ENCODE assay signal across 1 cellular context in the genomic region with DNA sequence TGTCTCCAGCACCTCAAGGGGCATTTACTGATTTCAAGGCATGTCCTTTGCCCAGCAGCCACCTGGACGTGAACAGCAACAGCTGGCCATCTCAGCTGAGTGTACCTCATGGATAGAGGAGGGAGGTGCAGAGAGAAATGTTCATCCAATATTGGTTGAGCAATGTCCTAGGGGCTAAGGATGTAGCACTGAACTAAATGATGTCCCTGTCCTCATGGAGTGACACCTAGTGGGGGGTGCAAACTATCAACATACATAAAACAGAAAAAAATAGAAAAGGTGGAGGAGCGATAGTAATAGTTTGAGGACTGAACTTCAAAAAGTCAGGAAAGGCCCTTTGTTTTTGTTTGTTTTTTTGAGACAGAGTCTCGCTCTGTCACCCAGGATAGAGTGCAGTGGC.
A peak's percentile ranks its signal among the peaks of the same experiment; 100 is the strongest.
TF ChIP-seq lines count a peak whose summit lies in the region.

No MANE protein-coding gene starts in this region.

TF ChIP-seq in HepG2, 621 proteins besides CTCF, POLR2A, EP300 and RAD21:
- no peak for TF ChIP-seq ZNF207 (IDR thresholded peaks at IDR 0.05; ENCODE audit: borderline replicate concordance)
- TF ChIP-seq FOXA1 (IDR thresholded peaks at IDR 0.05) = no peak
- TF ChIP-seq FOXA1 (CRISPR knock-in tag; IDR thresholded peaks at IDR 0.05) = peak; percentile 26; the same call in 1 of the 2 replicates
- TF ChIP-seq KDM4B (CRISPR knock-in tag; IDR thresholded peaks at IDR 0.05) = no peak
- TF ChIP-seq NFKBIZ (CRISPR knock-in tag; IDR thresholded peaks at IDR 0.05) = no peak
- no peak for TF ChIP-seq MEF2D (CRISPR knock-in tag; IDR thresholded peaks at IDR 0.05)
- TF ChIP-seq, protein P1, sequence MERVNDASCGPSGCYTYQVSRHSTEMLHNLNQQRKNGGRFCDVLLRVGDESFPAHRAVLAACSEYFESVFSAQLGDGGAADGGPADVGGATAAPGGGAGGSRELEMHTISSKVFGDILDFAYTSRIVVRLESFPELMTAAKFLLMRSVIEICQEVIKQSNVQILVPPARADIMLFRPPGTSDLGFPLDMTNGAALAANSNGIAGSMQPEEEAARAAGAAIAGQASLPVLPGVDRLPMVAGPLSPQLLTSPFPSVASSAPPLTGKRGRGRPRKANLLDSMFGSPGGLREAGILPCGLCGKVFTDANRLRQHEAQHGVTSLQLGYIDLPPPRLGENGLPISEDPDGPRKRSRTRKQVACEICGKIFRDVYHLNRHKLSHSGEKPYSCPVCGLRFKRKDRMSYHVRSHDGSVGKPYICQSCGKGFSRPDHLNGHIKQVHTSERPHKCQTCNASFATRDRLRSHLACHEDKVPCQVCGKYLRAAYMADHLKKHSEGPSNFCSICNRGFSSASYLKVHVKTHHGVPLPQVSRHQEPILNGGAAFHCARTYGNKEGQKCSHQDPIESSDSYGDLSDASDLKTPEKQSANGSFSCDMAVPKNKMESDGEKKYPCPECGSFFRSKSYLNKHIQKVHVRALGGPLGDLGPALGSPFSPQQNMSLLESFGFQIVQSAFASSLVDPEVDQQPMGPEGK (CRISPR knock-in tag; IDR thresholded peaks at IDR 0.05) = peak; percentile 40; the same call in 1 of the 2 replicates
- TF ChIP-seq ARHGAP35 (CRISPR knock-in tag; IDR thresholded peaks at IDR 0.05; ENCODE audit: borderline replicate concordance) = no peak
- TF ChIP-seq STAG1 (CRISPR knock-in tag; IDR thresholded peaks at IDR 0.05) = peak; percentile 15; the same call in 1 of the 2 replicates
- no peak for TF ChIP-seq SMARCE1 (IDR thresholded peaks at IDR 0.05; ENCODE audit: borderline replicate concordance)
- TF ChIP-seq ZFP36L1 (CRISPR knock-in tag; IDR thresholded peaks at IDR 0.05) = no peak
- TF ChIP-seq NFAT5 (CRISPR knock-in tag; IDR thresholded peaks at IDR 0.05) = no peak
- TF ChIP-seq YY1 (IDR thresholded peaks at IDR 0.05; ENCODE audit: insufficient read depth, insufficient replicate concordance, low read depth, low read length) = no peak
- TF ChIP-seq SMC3 (IDR thresholded peaks at IDR 0.05; ENCODE audit: low read length) = peak; percentile 3; the same call in 1 of the 2 replicates
- no peak for TF ChIP-seq NKX3-1 (CRISPR knock-in tag; IDR thresholded peaks at IDR 0.05)
- peak; percentile 80 for TF ChIP-seq CEBPG (CRISPR knock-in tag; IDR thresholded peaks at IDR 0.05)
- TF ChIP-seq, protein P2, sequence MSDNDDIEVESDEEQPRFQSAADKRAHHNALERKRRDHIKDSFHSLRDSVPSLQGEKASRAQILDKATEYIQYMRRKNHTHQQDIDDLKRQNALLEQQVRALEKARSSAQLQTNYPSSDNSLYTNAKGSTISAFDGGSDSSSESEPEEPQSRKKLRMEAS (IDR thresholded peaks at IDR 0.05) = no peak
- TF ChIP-seq RXRA (CRISPR knock-in tag; IDR thresholded peaks at IDR 0.05) = no peak
- peak; percentile 22 for TF ChIP-seq TEAD3 (CRISPR knock-in tag; optimal IDR thresholded peaks at IDR 0.05; ENCODE audit: borderline replicate concordance)
- TF ChIP-seq BRD4 (CRISPR knock-in tag; IDR thresholded peaks at IDR 0.05) = no peak
- peak; percentile 47; the same call in 1 of the 2 replicates for TF ChIP-seq CEBPB (IDR thresholded peaks at IDR 0.05; ENCODE audit: borderline replicate concordance, low read depth, low read length)
- TF ChIP-seq ZNF430 (CRISPR knock-in tag; IDR thresholded peaks at IDR 0.05) = no peak
